21 cellular contexts compared by ENCODE assay signal in genomic region chr7:158695056-158695455, GRCh38. TPM values are rescaled to one million over a fixed set of nuclear protein-coding genes. Genes with fewer than 3 reads are reported as not detected.
DNase-seq lines count a peak whose midpoint lies in the region; ATAC-seq and TF ChIP-seq lines count a peak whose summit lies in the region.
"Had no signal": no experiment of that assay in that cellular context is flagged by ENCODE, and none has a peak within 500 bp of the region (broad histone marks: within the 10 kb centered on the region; RNA-seq: fewer than 3 reads in every experiment).

No MANE protein-coding gene starts in this region.

- peak overlapping the region; percentile 19 for H3K9ac ChIP-seq in Loucy (ENCODE audit: low read depth, low read length, poor library complexity, severe bottlenecking)
- H3K9ac ChIP-seq in endodermal cell (ENCODE audit: extremely low read depth, low read length, poor library complexity, severe bottlenecking): no peak overlapping the region

- peak overlapping the region; percentile 53 for H3K4me2 ChIP-seq in Loucy (ENCODE audit: low read depth, low read length, poor library complexity, severe bottlenecking)
- H3K4me2 ChIP-seq: A549, PC-9 had no signal

- H3K4me3 ChIP-seq in CD4-positive, CD25-positive, alpha-beta regulatory T cell (ENCODE audit: low read depth, low read length): no peak overlapping the region
- H3K4me3 ChIP-seq in Loucy (ENCODE audit: low read length, poor library complexity, severe bottlenecking): peak overlapping the region; percentile 37
- no peak overlapping the region for H3K4me3 ChIP-seq in endodermal cell (ENCODE audit: low read length)
- no peak overlapping the region for H3K4me3 ChIP-seq in coronary artery
- no peak overlapping the region for H3K4me3 ChIP-seq in right lobe of liver
- H3K4me3 ChIP-seq: A549, PC-9 had no signal

- peak overlapping the region; percentile 15 for H3K27ac ChIP-seq in CD4-positive, CD25-positive, alpha-beta regulatory T cell (ENCODE audit: insufficient read depth, low read length, poor library complexity, severe bottlenecking)
- H3K27ac ChIP-seq in endodermal cell (ENCODE audit: low read depth, low read length) (no peak overlapping the region), coronary artery (no peak overlapping the region), right lobe of liver (no peak overlapping the region)
- H3K27ac ChIP-seq: A549, PC-9 had no signal

- no peaks in the 10 kb centered on the region for H3K36me3 ChIP-seq in CD4-positive, CD25-positive, alpha-beta regulatory T cell (ENCODE audit: control insufficient read depth, insufficient read depth, low read length)
- H3K36me3 ChIP-seq in Loucy (ENCODE audit: insufficient read depth, low read length): peaks cover 35% of the 10 kb centered on the region; the same call in 1 of the 2 replicates
- H3K36me3 ChIP-seq in endodermal cell (ENCODE audit: control insufficient read depth, insufficient read depth, low read length): peaks cover 58% of the 10 kb centered on the region
- H3K36me3 ChIP-seq in right lobe of liver: no peaks in the 10 kb centered on the region

- no peaks in the 10 kb centered on the region; the same call in 1 of the 2 replicates for H3F3A ChIP-seq in Loucy (ENCODE audit: low read depth)

- no peaks in the 10 kb centered on the region for H3K27me3 ChIP-seq in CD4-positive, CD25-positive, alpha-beta regulatory T cell (ENCODE audit: control insufficient read depth, insufficient read depth, low read length)
- H3K27me3 ChIP-seq in Loucy (ENCODE audit: insufficient read depth, low read length, poor library complexity, severe bottlenecking): no peaks in the 10 kb centered on the region
- H3K27me3 ChIP-seq in endodermal cell (ENCODE audit: control insufficient read depth, insufficient read depth, low read length, poor library complexity, severe bottlenecking): no peaks in the 10 kb centered on the region
- no peaks in the 10 kb centered on the region for H3K27me3 ChIP-seq in right lobe of liver

- DNase-seq in activated CD4-positive, alpha-beta T cell treated with anti-CD3 and anti-CD28 coated beads, Interleukin-2, amount 10 ng/mL, durations not matched to agents 24 days and 14 days: no peak
- DNase-seq in activated CD4-positive, alpha-beta T cell treated with anti-CD3 and anti-CD28 coated beads, Interleukin-2, amount 50 U/mL, for 1 hour: no peak
- DNase-seq in CD4-positive, CD25-positive, alpha-beta regulatory T cell: no peak
- DNase-seq in endodermal cell (no peak), coronary artery (ENCODE audit: low spot score) (no peak), NCI-H187 treated with DMSO at 0.1 percent for 48 hours (lab: John Stamatoyannopoulos, UW) (no peak), right lobe of liver (no peak)
- DNase-seq: COR-L47, DMS79, MM.1S, NCI-H1048, NCI-H1417 treated with DMSO at 0.1 percent for 48 hours, NCI-H1930, NCI-H2227 treated with DMSO at 0.1 percent for 48 hours, NCI-H510A, PC-9, RPMI8226, SHP77 had no signal

- peak overlapping the region; percentile 65 for H3K27ac Mint-ChIP-seq in activated CD4-positive, alpha-beta T cell treated with anti-CD3 and anti-CD28 coated beads, Interleukin-2, amount 10 ng/mL, durations not matched to agents 24 days and 14 days
- peak overlapping the region in 2 of 3 donors; percentile 72 to 86 for H3K27ac Mint-ChIP-seq in CD4-positive, CD25-positive, alpha-beta regulatory T cell
- peak overlapping the region; percentile 58 for H3K27ac Mint-ChIP-seq in endodermal cell
- H3K27ac Mint-ChIP-seq: B cell had no signal

- no peaks in the 10 kb centered on the region for H3K9me2 ChIP-seq in Loucy (replicated peaks; ENCODE audit: low read depth, low read length)

- intact Hi-C loops in activated CD4-positive, alpha-beta T cell treated with anti-CD3 and anti-CD28 coated beads, Interleukin-2, amount 10 ng/mL, durations not matched to agents 24 days and 14 days (cut with micrococcal nuclease): no loop called here
- intact Hi-C loops in right lobe of liver (cut with DNase I): loop anchor here in 1 of 2 donors (10.0 kb wide), 1 partner anchor 280 kb away; no protein-coding TSS in a partner anchor

- peaks cover 14% of the 10 kb centered on the region for H4K20me1 ChIP-seq in Loucy (ENCODE audit: insufficient read depth, low read length, poor library complexity, severe bottlenecking)

- no peaks in the 10 kb centered on the region for H3K27me3 Mint-ChIP-seq in activated CD4-positive, alpha-beta T cell treated with anti-CD3 and anti-CD28 coated beads, Interleukin-2, amount 10 ng/mL, durations not matched to agents 24 days and 14 days
- no peaks in the 10 kb centered on the region for H3K27me3 Mint-ChIP-seq in CD4-positive, CD25-positive, alpha-beta regulatory T cell
- no peaks in the 10 kb centered on the region for H3K27me3 Mint-ChIP-seq in endodermal cell (ENCODE audit: insufficient read depth)
- H3K27me3 Mint-ChIP-seq: B cell had no signal

- no peaks in the 10 kb centered on the region for H3K9me3 ChIP-seq in CD4-positive, CD25-positive, alpha-beta regulatory T cell (ENCODE audit: control insufficient read depth in 2 of 2, low read length in 2 of 2)
- H3K9me3 ChIP-seq in Loucy (ENCODE audit: insufficient read depth, low read depth, low read length) (no peaks in the 10 kb centered on the region), endodermal cell (ENCODE audit: control insufficient read depth, low read length) (no peaks in the 10 kb centered on the region), right lobe of liver (no peaks in the 10 kb centered on the region)
- H3K9me3 ChIP-seq: A549 had no signal

- ATAC-seq in CD4-positive, CD25-positive, alpha-beta regulatory T cell (ENCODE audit: low read depth in 2 of 2): no peak
- ATAC-seq in right lobe of liver: no peak

- no peaks in the 10 kb centered on the region for H3K9me3 Mint-ChIP-seq in activated CD4-positive, alpha-beta T cell treated with anti-CD3 and anti-CD28 coated beads, Interleukin-2, amount 10 ng/mL, durations not matched to agents 24 days and 14 days
- H3K9me3 Mint-ChIP-seq in CD4-positive, CD25-positive, alpha-beta regulatory T cell: no peaks in the 10 kb centered on the region
- H3K9me3 Mint-ChIP-seq in endodermal cell: no peaks in the 10 kb centered on the region

- H3K4me3 Mint-ChIP-seq in activated CD4-positive, alpha-beta T cell treated with anti-CD3 and anti-CD28 coated beads, Interleukin-2, amount 10 ng/mL, durations not matched to agents 24 days and 14 days: no peak overlapping the region
- peak overlapping the region in 1 of 4 donors; percentile 8 for H3K4me3 Mint-ChIP-seq in CD4-positive, CD25-positive, alpha-beta regulatory T cell
- no peak overlapping the region for H3K4me3 Mint-ChIP-seq in endodermal cell
- H3K4me3 Mint-ChIP-seq: B cell had no signal

- H3K4me1 ChIP-seq in CD4-positive, CD25-positive, alpha-beta regulatory T cell (ENCODE audit: control insufficient read depth, insufficient read depth, low read length, poor library complexity, severe bottlenecking): peaks cover 8% of the 10 kb centered on the region
- H3K4me1 ChIP-seq in Loucy (ENCODE audit: insufficient read depth, low read length, poor library complexity, severe bottlenecking) (peaks cover 52% of the 10 kb centered on the region), endodermal cell (ENCODE audit: control insufficient read depth, insufficient read depth, low read length) (no peaks in the 10 kb centered on the region), right lobe of liver (no peaks in the 10 kb centered on the region)

- TF ChIP-seq CTCF in Loucy (conservative IDR thresholded peaks at IDR 0.05; ENCODE audit: low read length) (no peak), endodermal cell (conservative IDR thresholded peaks at IDR 0.05) (no peak), coronary artery (IDR thresholded peaks at IDR 0.05) (no peak), right lobe of liver (IDR thresholded peaks at IDR 0.05) (no peak)

- H3K4me1 Mint-ChIP-seq in activated CD4-positive, alpha-beta T cell treated with anti-CD3 and anti-CD28 coated beads, Interleukin-2, amount 10 ng/mL, durations not matched to agents 24 days and 14 days: peaks cover 42% of the 10 kb centered on the region
- H3K4me1 Mint-ChIP-seq in CD4-positive, CD25-positive, alpha-beta regulatory T cell: peaks cover 10 to 52% (median 21%) of the 10 kb centered on the region in 4 donors
- no peaks in the 10 kb centered on the region for H3K4me1 Mint-ChIP-seq in endodermal cell

- H2AFZ ChIP-seq in Loucy (ENCODE audit: low read length): no peak overlapping the region
- H2AFZ ChIP-seq: PC-9 had no signal

- H3K79me2 ChIP-seq in Loucy (ENCODE audit: insufficient read depth, low read length): peaks cover 71% of the 10 kb centered on the region

- peaks cover 66% of the 10 kb centered on the region for H3K36me3 Mint-ChIP-seq in activated CD4-positive, alpha-beta T cell treated with anti-CD3 and anti-CD28 coated beads, Interleukin-2, amount 10 ng/mL, durations not matched to agents 24 days and 14 days (ENCODE audit: low read depth)
- peaks cover 7% of the 10 kb centered on the region for H3K36me3 Mint-ChIP-seq in CD4-positive, CD25-positive, alpha-beta regulatory T cell
- peaks cover 51% of the 10 kb centered on the region for H3K36me3 Mint-ChIP-seq in endodermal cell (ENCODE audit: low read depth)

- 61 to 90% methylated on average over 2 to 3 of the region's 3 CpGs for WGBS in endodermal cell (ENCODE audit: insufficient coverage in 1 of 2, insufficient read length in 1 of 2), 2 experiments
- 71% methylated on average over 3 of the region's 3 CpGs for WGBS in right lobe of liver (ENCODE audit: insufficient coverage, low coverage, low lambda C conversion rate, missing lambda C conversion rate)

- no peak for TF ChIP-seq POLR2A in right lobe of liver (IDR thresholded peaks at IDR 0.05)

RNA-seq across cellular contexts. Expression of gene NCAPG2, which starts 9.5 kb away (rescaled TPM):
- 94.6 and 96.3 TPM in 2 replicates for total RNA-seq in activated CD4-positive, alpha-beta T cell treated with anti-CD3 and anti-CD28 coated beads, Interleukin-2, amount 10 ng/mL, durations not matched to agents 24 days and 14 days
- total RNA-seq in CD4-positive, CD25-positive, alpha-beta regulatory T cell: 10.6 TPM
- polyA plus RNA-seq in CD4-positive, CD25-positive, alpha-beta regulatory T cell: 1 to 10 TPM; 2.7 to 5.6 (median 3.8) TPM
- total RNA-seq in endodermal cell (10 to 100 TPM; 58.7 to 77.1 TPM), right lobe of liver (1 to 10 TPM; 2.7 to 4.8 (median 4.2) TPM)
- polyA plus RNA-seq in endodermal cell (2013, experiment 1 of 2): 54.0 TPM
- 49.2 TPM for polyA plus RNA-seq in endodermal cell (2013, experiment 2 of 2)
